In genomic region chr22:43812149-43812842, GRCh38 we compare ENCODE assay signal across 1 cellular context.
A peak's percentile ranks its signal among the peaks of the same experiment; 100 is the strongest.
TF ChIP-seq lines count a peak whose summit lies in the region.

Gene EFCAB6, minus strand, starts transcription at chr22:43812305. Its CDS starts 29,987 bp downstream, at chr22:43782318.

TF ChIP-seq in K562, 482 proteins besides CTCF, POLR2A, EP300 and RAD21 (continued from another document and continues in another):
- no peak for TF ChIP-seq ZNF407 (IDR thresholded peaks at IDR 0.05; ENCODE audit: low read depth)
- no peak for TF ChIP-seq ZNF184 (CRISPR knock-in tag; IDR thresholded peaks at IDR 0.05)
- TF ChIP-seq ZBTB11 (CRISPR knock-in tag; IDR thresholded peaks at IDR 0.05): peak in 1 of 3 experiments; percentile 42; a peak in 1 of 6 replicates
- no peak for TF ChIP-seq THRAP3 (IDR thresholded peaks at IDR 0.05; ENCODE audit: borderline replicate concordance)
- TF ChIP-seq ZNF146 (CRISPR knock-in tag; IDR thresholded peaks at IDR 0.05; ENCODE audit: unreplicated experiment): no peak
- TF ChIP-seq MAFK (IDR thresholded peaks at IDR 0.05; ENCODE audit: low read length): no peak
- TF ChIP-seq PCBP2 (IDR thresholded peaks at IDR 0.05; ENCODE audit: low read depth, low read length, poor library complexity, severe bottlenecking): no peak
- no peak for TF ChIP-seq AFF1 (IDR thresholded peaks at IDR 0.05; ENCODE audit: low read depth in 1 of 2, partially characterized antibody in 2 of 2)
- TF ChIP-seq EHMT2 (IDR thresholded peaks at IDR 0.05): peak; percentile 56; the same call in 1 of the 2 replicates
- no peak for TF ChIP-seq KDM2B (CRISPR knock-in tag; IDR thresholded peaks at IDR 0.05)
- TF ChIP-seq HMG20A (CRISPR knock-in tag; conservative IDR thresholded peaks at IDR 0.05): no peak
- no peak for TF ChIP-seq ZNF282 (CRISPR knock-in tag; IDR thresholded peaks at IDR 0.05)
- no peak for TF ChIP-seq SMAD1 (IDR thresholded peaks at IDR 0.05; ENCODE audit: low read depth, low read length, partially characterized antibody)
- no peak for TF ChIP-seq SRSF3 (IDR thresholded peaks at IDR 0.05; ENCODE audit: insufficient read depth, low read length)
- no peak for TF ChIP-seq SMAD3 (CRISPR knock-in tag; conservative IDR thresholded peaks at IDR 0.05)
- TF ChIP-seq ZNF217 (CRISPR knock-in tag; IDR thresholded peaks at IDR 0.05): no peak
- TF ChIP-seq TAF7 (tag; IDR thresholded peaks at IDR 0.05): no peak
- no peak for TF ChIP-seq ZKSCAN3 (CRISPR knock-in tag; IDR thresholded peaks at IDR 0.05)
- no peak for TF ChIP-seq ZFP30 (CRISPR knock-in tag; IDR thresholded peaks at IDR 0.05; ENCODE audit: borderline replicate concordance)
- TF ChIP-seq ZNF57 (CRISPR knock-in tag; IDR thresholded peaks at IDR 0.05): no peak
- TF ChIP-seq ETS2 (tag; IDR thresholded peaks at IDR 0.05; ENCODE audit: borderline replicate concordance, poor library complexity, severe bottlenecking): no peak
- TF ChIP-seq HLTF (IDR thresholded peaks at IDR 0.05): no peak
- TF ChIP-seq OTX1 (CRISPR knock-in tag; IDR thresholded peaks at IDR 0.05): no peak
- TF ChIP-seq E2F3 (CRISPR knock-in tag; IDR thresholded peaks at IDR 0.05): no peak
- TF ChIP-seq POLR2G (IDR thresholded peaks at IDR 0.05; ENCODE audit: low read depth, low read length): 0 out of 2 replicates have a peak, but pooled peaks have one; percentile 33
- TF ChIP-seq CBX2 (IDR thresholded peaks at IDR 0.05; ENCODE audit: insufficient read depth, low read length, poor library complexity, severe bottlenecking): no peak
- peak; percentile 89 for TF ChIP-seq NR2C1 (IDR thresholded peaks at IDR 0.05)
- TF ChIP-seq NR2C1 (tag; IDR thresholded peaks at IDR 0.05): peak; percentile 82
- no peak for TF ChIP-seq HDGF (IDR thresholded peaks at IDR 0.05)
- TF ChIP-seq CXXC5 (CRISPR knock-in tag; IDR thresholded peaks at IDR 0.05): peak; percentile 56; the same call in 1 of the 2 replicates
- TF ChIP-seq SMAD2 (IDR thresholded peaks at IDR 0.05; ENCODE audit: low read depth, low read length): no peak
- TF ChIP-seq MCM3 (IDR thresholded peaks at IDR 0.05): no peak
- no peak for TF ChIP-seq ZBTB34 (CRISPR knock-in tag; IDR thresholded peaks at IDR 0.05)
- TF ChIP-seq RBM22 (IDR thresholded peaks at IDR 0.05; ENCODE audit: low read depth, low read length, poor library complexity, severe bottlenecking): no peak
- no peak for TF ChIP-seq DNMT1 (IDR thresholded peaks at IDR 0.05)
- no peak for TF ChIP-seq YBX1 (IDR thresholded peaks at IDR 0.05)
- no peak for TF ChIP-seq CHD1 (IDR thresholded peaks at IDR 0.05; ENCODE audit: low read length)
- no peak for TF ChIP-seq ARID1B (IDR thresholded peaks at IDR 0.05)
- no peak for TF ChIP-seq ZNF347 (CRISPR knock-in tag; IDR thresholded peaks at IDR 0.05; ENCODE audit: low read depth)
- no peak for TF ChIP-seq ETV6 (IDR thresholded peaks at IDR 0.05; ENCODE audit: borderline replicate concordance in 1 of 2, low read depth in 2 of 2, low read length in 1 of 2)
- TF ChIP-seq ETV6 (CRISPR knock-in tag; IDR thresholded peaks at IDR 0.05; ENCODE audit: borderline replicate concordance): no peak
- TF ChIP-seq PHF8 (IDR thresholded peaks at IDR 0.05; ENCODE audit: borderline replicate concordance, low read length): no peak
- TF ChIP-seq THRA (IDR thresholded peaks at IDR 0.05): no peak
- no peak for TF ChIP-seq SRSF9 (IDR thresholded peaks at IDR 0.05; ENCODE audit: borderline replicate concordance, low read depth, low read length)
- no peak for TF ChIP-seq ZBTB9 (CRISPR knock-in tag; IDR thresholded peaks at IDR 0.05)
- TF ChIP-seq CREB3L1 (IDR thresholded peaks at IDR 0.05; ENCODE audit: borderline replicate concordance, low read depth): no peak
- TF ChIP-seq CEBPG (CRISPR knock-in tag; IDR thresholded peaks at IDR 0.05): no peak
- no peak for TF ChIP-seq CEBPG (tag; conservative IDR thresholded peaks at IDR 0.05 in 1 of 2, IDR thresholded peaks at IDR 0.05 in 1 of 2)
- TF ChIP-seq HNRNPUL1 (IDR thresholded peaks at IDR 0.05; ENCODE audit: low read length): no peak
